Comparison of ENCODE assay signal across 28 cellular contexts in the genomic region with DNA sequence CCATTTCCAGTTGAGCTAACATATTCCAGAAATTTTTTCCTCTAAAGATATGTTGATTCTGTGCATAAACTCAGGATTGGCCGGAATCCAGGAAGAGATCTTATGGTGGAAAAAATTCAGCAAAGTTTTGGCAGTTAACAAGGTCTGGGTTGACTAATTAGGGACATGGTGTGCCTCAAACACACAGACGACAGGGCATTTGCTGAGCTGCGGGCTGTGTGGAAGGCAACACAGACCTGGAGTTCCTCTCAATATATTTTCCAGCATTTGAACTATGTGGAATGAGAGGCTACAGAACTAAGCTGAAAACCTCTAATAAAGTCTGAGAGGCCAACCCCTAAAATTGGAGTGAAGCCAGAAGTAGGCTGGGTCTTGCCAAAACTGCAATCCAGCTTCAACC.
"Had no signal": no experiment of that assay in that cellular context is flagged by ENCODE, and none has a peak within 500 bp of the region (broad histone marks: within the 10 kb centered on the region; RNA-seq: fewer than 3 reads in every experiment).

No MANE protein-coding gene starts in this region.

- DNase-seq: activated CD4-positive, alpha-beta memory T cell treated with anti-CD3 and anti-CD28 coated beads, Interleukin-2, amount 10 ng/mL, durations not matched to agents 7 days and 5 days; activated CD4-positive, alpha-beta T cell treated with anti-CD3 and anti-CD28 coated beads for 1 hour; activated CD4-positive, alpha-beta T cell treated with anti-CD3 and anti-CD28 coated beads for 4 hours; activated CD4-positive, alpha-beta T cell treated with anti-CD3 and anti-CD28 coated beads, Interleukin-2, amount 10 ng/mL, durations not matched to agents 7 days and 5 days; activated CD4-positive, alpha-beta T cell treated with anti-CD3 and anti-CD28 coated beads, Interleukin-2, amount 50 U/mL, for 4 hours; activated CD8-positive, alpha-beta memory T cell treated with anti-CD3 and anti-CD28 coated beads, Interleukin-2, amount 50 U/mL, for 48 hours; activated gamma-delta T cell; activated naive CD4-positive, alpha-beta T cell; activated naive CD4-positive, alpha-beta T cell treated with anti-CD3 and anti-CD28 coated beads, Interleukin-2, amount 10 ng/mL, durations not matched to agents 7 days and 5 days; activated naive CD8-positive, alpha-beta T cell treated with anti-CD3 and anti-CD28 coated beads, Interleukin-2, amount 10 ng/mL, durations not matched to agents 7 days and 5 days; activated T-cell treated with anti-CD3 and anti-CD28 coated beads for 4 hours; activated T-cell treated with anti-CD3 and anti-CD28 coated beads, Interleukin-2, amount 50 U/mL, for 24 hours; activated T-cell treated with anti-CD3 and anti-CD28 coated beads, Interleukin-2, amount 50 U/mL, for 72 hours; brain microvascular endothelial cell; dorsolateral prefrontal cortex; effector memory CD4-positive, alpha-beta T cell; endodermal cell; foreskin fibroblast; gastrocnemius medialis; glutamatergic neuron; heart left ventricle; T-helper 2 cell had no signal

- H3K4me1 ChIP-seq: ascending aorta, gastrocnemius medialis, heart left ventricle had no signal

- H3K27ac ChIP-seq: brain microvascular endothelial cell, coronary artery, dorsolateral prefrontal cortex, gastrocnemius medialis, heart left ventricle, VCaP had no signal

- H3K9me3 ChIP-seq: ascending aorta, gastrocnemius medialis, heart left ventricle had no signal

- H3K27me3 ChIP-seq: ascending aorta, brain microvascular endothelial cell, gastrocnemius medialis, heart left ventricle had no signal

- ATAC-seq: activated naive CD4-positive, alpha-beta T cell treated with anti-CD3 and anti-CD28 coated beads, Interleukin-2, amount 50 U/mL, for 72 hours; activated T-cell treated with anti-CD3 and anti-CD28 coated beads, Interleukin-2, amount 50 U/mL, for 72 hours; esophagus mucosa; gastrocnemius medialis; heart left ventricle; WTC11 had no signal

- H3K36me3 ChIP-seq: ascending aorta, brain microvascular endothelial cell, gastrocnemius medialis, heart left ventricle had no signal

- H3K4me3 ChIP-seq: ascending aorta, coronary artery, dorsolateral prefrontal cortex, gastrocnemius medialis, heart left ventricle had no signal
